In the genomic region with DNA sequence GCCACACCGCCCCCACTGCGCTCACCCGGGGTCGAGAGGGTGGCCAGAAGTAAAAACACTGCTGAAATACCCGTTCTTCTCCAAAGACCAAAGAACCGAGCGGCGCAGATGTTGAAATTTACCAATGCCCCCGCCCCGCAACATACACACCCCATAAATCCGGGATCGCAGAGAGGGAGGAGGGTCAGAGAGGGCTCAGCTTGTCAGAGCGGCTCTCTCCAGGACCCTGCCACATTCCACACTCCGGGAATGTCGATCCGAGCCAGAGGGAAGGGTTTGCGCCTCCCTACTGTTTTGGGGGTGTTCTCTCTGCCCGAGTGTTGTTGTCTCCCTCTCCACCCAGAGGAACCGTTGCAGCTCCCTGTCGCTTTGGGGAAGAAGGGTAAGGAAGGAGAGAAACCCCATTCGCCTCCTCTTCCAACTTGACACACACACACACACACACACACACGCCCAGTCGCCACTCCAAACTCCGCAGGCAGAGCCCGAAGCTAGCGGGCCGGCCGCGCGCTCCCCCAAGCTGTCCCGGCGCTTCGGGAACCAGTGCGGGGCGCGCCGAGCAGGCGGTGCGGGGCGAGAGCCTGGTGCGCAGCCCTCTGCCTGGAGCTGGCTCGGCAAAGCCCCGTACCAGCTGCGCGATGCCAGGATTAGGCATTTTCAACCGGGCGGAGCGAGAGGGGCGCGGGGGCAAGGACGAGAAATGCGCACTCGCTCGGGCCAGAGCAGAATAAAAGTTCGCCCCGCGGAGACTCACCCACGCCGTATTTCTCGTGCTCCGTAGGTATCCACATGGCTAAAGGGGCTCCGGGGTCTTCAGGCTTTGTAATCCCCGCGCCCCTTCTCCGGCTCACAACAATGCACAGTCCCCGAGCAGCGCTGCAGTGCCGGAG, we compare ENCODE assay signal across 1 cellular context.
TF ChIP-seq lines count a peak whose summit lies in the region.

No MANE protein-coding gene starts in this region.

TF ChIP-seq in HEK293, 187 proteins besides CTCF, POLR2A, EP300 and RAD21 (continued from another document and continues in another):
- TF ChIP-seq, protein P1, sequence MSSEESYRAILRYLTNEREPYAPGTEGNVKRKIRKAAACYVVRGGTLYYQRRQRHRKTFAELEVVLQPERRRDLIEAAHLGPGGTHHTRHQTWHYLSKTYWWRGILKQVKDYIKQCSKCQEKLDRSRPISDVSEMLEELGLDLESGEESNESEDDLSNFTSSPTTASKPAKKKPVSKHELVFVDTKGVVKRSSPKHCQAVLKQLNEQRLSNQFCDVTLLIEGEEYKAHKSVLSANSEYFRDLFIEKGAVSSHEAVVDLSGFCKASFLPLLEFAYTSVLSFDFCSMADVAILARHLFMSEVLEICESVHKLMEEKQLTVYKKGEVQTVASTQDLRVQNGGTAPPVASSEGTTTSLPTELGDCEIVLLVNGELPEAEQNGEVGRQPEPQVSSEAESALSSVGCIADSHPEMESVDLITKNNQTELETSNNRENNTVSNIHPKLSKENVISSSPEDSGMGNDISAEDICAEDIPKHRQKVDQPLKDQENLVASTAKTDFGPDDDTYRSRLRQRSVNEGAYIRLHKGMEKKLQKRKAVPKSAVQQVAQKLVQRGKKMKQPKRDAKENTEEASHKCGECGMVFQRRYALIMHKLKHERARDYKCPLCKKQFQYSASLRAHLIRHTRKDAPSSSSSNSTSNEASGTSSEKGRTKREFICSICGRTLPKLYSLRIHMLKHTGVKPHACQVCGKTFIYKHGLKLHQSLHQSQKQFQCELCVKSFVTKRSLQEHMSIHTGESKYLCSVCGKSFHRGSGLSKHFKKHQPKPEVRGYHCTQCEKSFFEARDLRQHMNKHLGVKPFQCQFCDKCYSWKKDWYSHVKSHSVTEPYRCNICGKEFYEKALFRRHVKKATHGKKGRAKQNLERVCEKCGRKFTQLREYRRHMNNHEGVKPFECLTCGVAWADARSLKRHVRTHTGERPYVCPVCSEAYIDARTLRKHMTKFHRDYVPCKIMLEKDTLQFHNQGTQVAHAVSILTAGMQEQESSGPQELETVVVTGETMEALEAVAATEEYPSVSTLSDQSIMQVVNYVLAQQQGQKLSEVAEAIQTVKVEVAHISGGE (tag by site-specific recombination; conservative IDR thresholded peaks at IDR 0.05; ENCODE audit: low read depth) = no peak
- no peak for TF ChIP-seq KLF7 (tag by site-specific recombination; IDR thresholded peaks at IDR 0.05; ENCODE audit: borderline replicate concordance)
- TF ChIP-seq, protein P2, sequence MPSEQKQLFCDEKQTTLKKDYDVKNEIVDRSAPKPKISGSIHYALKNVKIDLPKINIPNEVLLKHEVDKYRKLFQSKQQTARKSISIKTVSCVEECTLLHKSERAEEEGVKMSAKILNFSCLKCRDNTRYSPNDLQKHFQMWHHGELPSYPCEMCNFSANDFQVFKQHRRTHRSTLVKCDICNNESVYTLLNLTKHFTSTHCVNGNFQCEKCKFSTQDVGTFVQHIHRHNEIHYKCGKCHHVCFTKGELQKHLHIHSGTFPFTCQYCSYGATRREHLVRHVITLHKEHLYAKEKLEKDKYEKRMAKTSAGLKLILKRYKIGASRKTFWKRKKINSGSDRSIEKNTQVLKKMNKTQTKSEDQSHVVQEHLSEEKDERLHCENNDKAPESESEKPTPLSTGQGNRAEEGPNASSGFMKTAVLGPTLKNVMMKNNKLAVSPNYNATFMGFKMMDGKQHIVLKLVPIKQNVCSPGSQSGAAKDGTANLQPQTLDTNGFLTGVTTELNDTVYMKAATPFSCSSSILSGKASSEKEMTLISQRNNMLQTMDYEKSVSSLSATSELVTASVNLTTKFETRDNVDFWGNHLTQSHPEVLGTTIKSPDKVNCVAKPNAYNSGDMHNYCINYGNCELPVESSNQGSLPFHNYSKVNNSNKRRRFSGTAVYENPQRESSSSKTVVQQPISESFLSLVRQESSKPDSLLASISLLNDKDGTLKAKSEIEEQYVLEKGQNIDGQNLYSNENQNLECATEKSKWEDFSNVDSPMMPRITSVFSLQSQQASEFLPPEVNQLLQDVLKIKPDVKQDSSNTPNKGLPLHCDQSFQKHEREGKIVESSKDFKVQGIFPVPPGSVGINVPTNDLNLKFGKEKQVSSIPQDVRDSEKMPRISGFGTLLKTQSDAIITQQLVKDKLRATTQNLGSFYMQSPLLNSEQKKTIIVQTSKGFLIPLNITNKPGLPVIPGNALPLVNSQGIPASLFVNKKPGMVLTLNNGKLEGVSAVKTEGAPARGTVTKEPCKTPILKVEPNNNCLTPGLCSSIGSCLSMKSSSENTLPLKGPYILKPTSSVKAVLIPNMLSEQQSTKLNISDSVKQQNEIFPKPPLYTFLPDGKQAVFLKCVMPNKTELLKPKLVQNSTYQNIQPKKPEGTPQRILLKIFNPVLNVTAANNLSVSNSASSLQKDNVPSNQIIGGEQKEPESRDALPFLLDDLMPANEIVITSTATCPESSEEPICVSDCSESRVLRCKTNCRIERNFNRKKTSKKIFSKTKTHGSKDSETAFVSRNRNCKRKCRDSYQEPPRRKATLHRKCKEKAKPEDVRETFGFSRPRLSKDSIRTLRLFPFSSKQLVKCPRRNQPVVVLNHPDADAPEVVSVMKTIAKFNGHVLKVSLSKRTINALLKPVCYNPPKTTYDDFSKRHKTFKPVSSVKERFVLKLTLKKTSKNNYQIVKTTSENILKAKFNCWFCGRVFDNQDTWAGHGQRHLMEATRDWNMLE (tag by site-specific recombination; conservative IDR thresholded peaks at IDR 0.05; ENCODE audit: low read depth) = no peak; the same call in 1 of the 2 replicates
- TF ChIP-seq, protein P3, sequence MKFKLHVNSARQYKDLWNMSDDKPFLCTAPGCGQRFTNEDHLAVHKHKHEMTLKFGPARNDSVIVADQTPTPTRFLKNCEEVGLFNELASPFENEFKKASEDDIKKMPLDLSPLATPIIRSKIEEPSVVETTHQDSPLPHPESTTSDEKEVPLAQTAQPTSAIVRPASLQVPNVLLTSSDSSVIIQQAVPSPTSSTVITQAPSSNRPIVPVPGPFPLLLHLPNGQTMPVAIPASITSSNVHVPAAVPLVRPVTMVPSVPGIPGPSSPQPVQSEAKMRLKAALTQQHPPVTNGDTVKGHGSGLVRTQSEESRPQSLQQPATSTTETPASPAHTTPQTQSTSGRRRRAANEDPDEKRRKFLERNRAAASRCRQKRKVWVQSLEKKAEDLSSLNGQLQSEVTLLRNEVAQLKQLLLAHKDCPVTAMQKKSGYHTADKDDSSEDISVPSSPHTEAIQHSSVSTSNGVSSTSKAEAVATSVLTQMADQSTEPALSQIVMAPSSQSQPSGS (tag by site-specific recombination; IDR thresholded peaks at IDR 0.05; ENCODE audit: low read depth) = no peak
- TF ChIP-seq, protein P4, sequence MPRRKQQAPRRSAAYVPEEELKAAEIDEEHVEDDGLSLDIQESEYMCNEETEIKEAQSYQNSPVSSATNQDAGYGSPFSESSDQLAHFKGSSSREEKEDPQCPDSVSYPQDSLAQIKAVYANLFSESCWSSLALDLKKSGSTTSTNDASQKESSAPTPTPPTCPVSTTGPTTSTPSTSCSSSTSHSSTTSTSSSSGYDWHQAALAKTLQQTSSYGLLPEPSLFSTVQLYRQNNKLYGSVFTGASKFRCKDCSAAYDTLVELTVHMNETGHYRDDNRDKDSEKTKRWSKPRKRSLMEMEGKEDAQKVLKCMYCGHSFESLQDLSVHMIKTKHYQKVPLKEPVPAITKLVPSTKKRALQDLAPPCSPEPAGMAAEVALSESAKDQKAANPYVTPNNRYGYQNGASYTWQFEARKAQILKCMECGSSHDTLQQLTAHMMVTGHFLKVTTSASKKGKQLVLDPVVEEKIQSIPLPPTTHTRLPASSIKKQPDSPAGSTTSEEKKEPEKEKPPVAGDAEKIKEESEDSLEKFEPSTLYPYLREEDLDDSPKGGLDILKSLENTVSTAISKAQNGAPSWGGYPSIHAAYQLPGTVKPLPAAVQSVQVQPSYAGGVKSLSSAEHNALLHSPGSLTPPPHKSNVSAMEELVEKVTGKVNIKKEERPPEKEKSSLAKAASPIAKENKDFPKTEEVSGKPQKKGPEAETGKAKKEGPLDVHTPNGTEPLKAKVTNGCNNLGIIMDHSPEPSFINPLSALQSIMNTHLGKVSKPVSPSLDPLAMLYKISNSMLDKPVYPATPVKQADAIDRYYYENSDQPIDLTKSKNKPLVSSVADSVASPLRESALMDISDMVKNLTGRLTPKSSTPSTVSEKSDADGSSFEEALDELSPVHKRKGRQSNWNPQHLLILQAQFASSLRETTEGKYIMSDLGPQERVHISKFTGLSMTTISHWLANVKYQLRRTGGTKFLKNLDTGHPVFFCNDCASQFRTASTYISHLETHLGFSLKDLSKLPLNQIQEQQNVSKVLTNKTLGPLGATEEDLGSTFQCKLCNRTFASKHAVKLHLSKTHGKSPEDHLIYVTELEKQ (tag by site-specific recombination; IDR thresholded peaks at IDR 0.05; ENCODE audit: borderline replicate concordance) = no peak
- no peak for TF ChIP-seq TRIM28 (IDR thresholded peaks at IDR 0.05; ENCODE audit: borderline replicate concordance, low read length)
- no peak for TF ChIP-seq ZNF174 (tag by site-specific recombination; IDR thresholded peaks at IDR 0.05)
- no peak for TF ChIP-seq MEIS1 (CRISPR knock-in tag; IDR thresholded peaks at IDR 0.05; ENCODE audit: borderline replicate concordance)
- peak; percentile 83; the same call in 1 of the 2 replicates for TF ChIP-seq ZFP37 (tag by site-specific recombination; IDR thresholded peaks at IDR 0.05)
- TF ChIP-seq ZFP41 (tag by site-specific recombination; IDR thresholded peaks at IDR 0.05; ENCODE audit: borderline replicate concordance) = no peak
- TF ChIP-seq, protein P5, sequence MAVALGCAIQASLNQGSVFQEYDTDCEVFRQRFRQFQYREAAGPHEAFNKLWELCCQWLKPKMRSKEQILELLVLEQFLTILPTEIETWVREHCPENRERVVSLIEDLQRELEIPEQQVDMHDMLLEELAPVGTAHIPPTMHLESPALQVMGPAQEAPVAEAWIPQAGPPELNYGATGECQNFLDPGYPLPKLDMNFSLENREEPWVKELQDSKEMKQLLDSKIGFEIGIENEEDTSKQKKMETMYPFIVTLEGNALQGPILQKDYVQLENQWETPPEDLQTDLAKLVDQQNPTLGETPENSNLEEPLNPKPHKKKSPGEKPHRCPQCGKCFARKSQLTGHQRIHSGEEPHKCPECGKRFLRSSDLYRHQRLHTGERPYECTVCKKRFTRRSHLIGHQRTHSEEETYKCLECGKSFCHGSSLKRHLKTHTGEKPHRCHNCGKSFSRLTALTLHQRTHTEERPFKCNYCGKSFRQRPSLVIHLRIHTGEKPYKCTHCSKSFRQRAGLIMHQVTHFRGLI (tag by site-specific recombination; IDR thresholded peaks at IDR 0.05) = 0 out of 2 replicates have a peak, but pooled peaks have one; percentile 21
- TF ChIP-seq ZNF292 (tag by site-specific recombination; IDR thresholded peaks at IDR 0.05; ENCODE audit: borderline replicate concordance, low read depth) = no peak
- TF ChIP-seq ZNF16 (tag by site-specific recombination; IDR thresholded peaks at IDR 0.05; ENCODE audit: low read depth) = 0 out of 2 replicates have a peak, but pooled peaks have one; percentile 18
- peak; percentile 53; the same call in 1 of the 2 replicates for TF ChIP-seq ZNF366 (tag by site-specific recombination; conservative IDR thresholded peaks at IDR 0.05)
- TF ChIP-seq ZNF335 (tag by site-specific recombination; conservative IDR thresholded peaks at IDR 0.05) = peak; percentile 97
- TF ChIP-seq ZNF626 (tag by site-specific recombination; IDR thresholded peaks at IDR 0.05) = no peak
- TF ChIP-seq, protein P6, sequence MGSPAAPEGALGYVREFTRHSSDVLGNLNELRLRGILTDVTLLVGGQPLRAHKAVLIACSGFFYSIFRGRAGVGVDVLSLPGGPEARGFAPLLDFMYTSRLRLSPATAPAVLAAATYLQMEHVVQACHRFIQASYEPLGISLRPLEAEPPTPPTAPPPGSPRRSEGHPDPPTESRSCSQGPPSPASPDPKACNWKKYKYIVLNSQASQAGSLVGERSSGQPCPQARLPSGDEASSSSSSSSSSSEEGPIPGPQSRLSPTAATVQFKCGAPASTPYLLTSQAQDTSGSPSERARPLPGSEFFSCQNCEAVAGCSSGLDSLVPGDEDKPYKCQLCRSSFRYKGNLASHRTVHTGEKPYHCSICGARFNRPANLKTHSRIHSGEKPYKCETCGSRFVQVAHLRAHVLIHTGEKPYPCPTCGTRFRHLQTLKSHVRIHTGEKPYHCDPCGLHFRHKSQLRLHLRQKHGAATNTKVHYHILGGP (tag by site-specific recombination; IDR thresholded peaks at IDR 0.05) = no peak
- TF ChIP-seq MYNN (tag by site-specific recombination; IDR thresholded peaks at IDR 0.05; ENCODE audit: borderline replicate concordance) = peak; percentile 59; the same call in 1 of the 2 replicates
- TF ChIP-seq HOXC10 (CRISPR knock-in tag; IDR thresholded peaks at IDR 0.05) = no peak
- TF ChIP-seq ZNF677 (tag by site-specific recombination; IDR thresholded peaks at IDR 0.05) = no peak
- TF ChIP-seq REPIN1 (tag by site-specific recombination; IDR thresholded peaks at IDR 0.05; ENCODE audit: low read depth) = no peak
- TF ChIP-seq YY2 (tag by site-specific recombination; IDR thresholded peaks at IDR 0.05) = no peak
- TF ChIP-seq ZNF133 (tag by site-specific recombination; IDR thresholded peaks at IDR 0.05) = no peak
- TF ChIP-seq ZNF521 (tag by site-specific recombination; IDR thresholded peaks at IDR 0.05) = no peak
- TF ChIP-seq, protein P7, sequence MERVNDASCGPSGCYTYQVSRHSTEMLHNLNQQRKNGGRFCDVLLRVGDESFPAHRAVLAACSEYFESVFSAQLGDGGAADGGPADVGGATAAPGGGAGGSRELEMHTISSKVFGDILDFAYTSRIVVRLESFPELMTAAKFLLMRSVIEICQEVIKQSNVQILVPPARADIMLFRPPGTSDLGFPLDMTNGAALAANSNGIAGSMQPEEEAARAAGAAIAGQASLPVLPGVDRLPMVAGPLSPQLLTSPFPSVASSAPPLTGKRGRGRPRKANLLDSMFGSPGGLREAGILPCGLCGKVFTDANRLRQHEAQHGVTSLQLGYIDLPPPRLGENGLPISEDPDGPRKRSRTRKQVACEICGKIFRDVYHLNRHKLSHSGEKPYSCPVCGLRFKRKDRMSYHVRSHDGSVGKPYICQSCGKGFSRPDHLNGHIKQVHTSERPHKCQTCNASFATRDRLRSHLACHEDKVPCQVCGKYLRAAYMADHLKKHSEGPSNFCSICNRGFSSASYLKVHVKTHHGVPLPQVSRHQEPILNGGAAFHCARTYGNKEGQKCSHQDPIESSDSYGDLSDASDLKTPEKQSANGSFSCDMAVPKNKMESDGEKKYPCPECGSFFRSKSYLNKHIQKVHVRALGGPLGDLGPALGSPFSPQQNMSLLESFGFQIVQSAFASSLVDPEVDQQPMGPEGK (tag by site-specific recombination; IDR thresholded peaks at IDR 0.05) = peak; percentile 69
